31 cellular contexts compared by ENCODE assay signal in the genomic region with DNA sequence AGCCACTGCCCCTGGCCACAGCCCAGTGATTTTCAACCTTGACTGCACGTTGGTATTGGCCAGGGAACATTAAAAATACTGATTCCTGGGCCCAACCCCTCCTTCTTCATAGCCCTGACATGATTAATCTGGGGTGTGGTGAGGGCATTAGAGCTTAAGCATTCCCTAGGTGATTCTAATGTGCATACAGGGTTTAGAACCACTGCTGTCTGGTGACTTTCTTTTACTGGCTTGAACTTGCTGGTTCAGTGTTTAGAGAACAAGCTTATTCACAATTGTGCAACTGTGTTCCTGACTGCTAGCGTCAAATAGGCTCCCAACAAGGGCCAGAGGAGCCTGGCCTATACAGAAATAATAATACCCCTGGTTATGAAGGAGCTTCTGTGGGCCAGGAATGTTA.
"Had no signal": no experiment of that assay in that cellular context is flagged by ENCODE, and none has a peak within 500 bp of the region (broad histone marks: within the 10 kb centered on the region; RNA-seq: fewer than 3 reads in every experiment).

No MANE protein-coding gene starts in this region.

- DNase-seq: activated CD4-positive, alpha-beta memory T cell treated with anti-CD3 and anti-CD28 coated beads for 36 hours; activated CD4-positive, alpha-beta T cell treated with anti-CD3 and anti-CD28 coated beads for 36 hours; activated CD4-positive, alpha-beta T cell treated with anti-CD3 and anti-CD28 coated beads, Interleukin-2, amount 10 ng/mL, durations not matched to agents 24 days and 14 days; activated CD4-positive, CD25-positive, alpha-beta regulatory T cell; activated CD4-positive, CD25-positive, alpha-beta regulatory T cell treated with anti-CD3 and anti-CD28 coated beads, Interleukin-2, amount 50 U/mL, for 72 hours; activated CD8-positive, alpha-beta memory T cell treated with anti-CD3 and anti-CD28 coated beads, Interleukin-2, amount 10 ng/mL, durations not matched to agents 7 days and 5 days; activated CD8-positive, alpha-beta memory T cell treated with anti-CD3 and anti-CD28 coated beads, Interleukin-2, amount 50 U/mL, for 4 hours; activated CD8-positive, alpha-beta T cell treated with anti-CD3 and anti-CD28 coated beads, Interleukin-2, amount 10 ng/mL, durations not matched to agents 7 days and 5 days; activated gamma-delta T cell; activated naive CD4-positive, alpha-beta T cell; activated naive CD4-positive, alpha-beta T cell treated with anti-CD3 and anti-CD28 coated beads, Interleukin-2, amount 10 ng/mL, durations not matched to agents 7 days and 5 days; activated naive CD8-positive, alpha-beta T cell treated with anti-CD3 and anti-CD28 coated beads, Interleukin-2, amount 10 ng/mL, durations not matched to agents 7 days and 5 days; activated T-cell treated with anti-CD3 and anti-CD28 coated beads, Interleukin-2, amount 50 U/mL, for 24 hours; activated T-cell treated with anti-CD3 and anti-CD28 coated beads, Interleukin-2, amount 50 U/mL, for 72 hours; amniotic stem cell; anterior cingulate cortex; brain microvascular endothelial cell; caudate nucleus; cortex of kidney; dermis blood vessel endothelial cell; effector CD4-positive, alpha-beta T cell; effector memory CD8-positive, alpha-beta T cell; foreskin melanocyte; head of caudate nucleus; T-helper 1 cell; T-helper 17 cell; T1000 had no signal

- H3K36me3 ChIP-seq: brain microvascular endothelial cell, esophagus muscularis mucosa had no signal

- ATAC-seq: activated CD4-positive, alpha-beta T cell treated with anti-CD3 and anti-CD28 coated beads for 36 hours; activated CD8-positive, alpha-beta memory T cell treated with anti-CD3 and anti-CD28 coated beads, Interleukin-2, amount 10 ng/mL, durations not matched to agents 7 days and 5 days; activated CD8-positive, alpha-beta T cell treated with anti-CD3 and anti-CD28 coated beads, Interleukin-2, amount 10 ng/mL, durations not matched to agents 7 days and 5 days; activated naive CD4-positive, alpha-beta T cell treated with anti-CD3 and anti-CD28 coated beads, Interleukin-2, amount 50 U/mL, for 72 hours; activated T-cell treated with anti-CD3 and anti-CD28 coated beads, Interleukin-2, amount 50 U/mL, for 72 hours; effector memory CD8-positive, alpha-beta T cell; T-helper 17 cell had no signal

- H3K27ac ChIP-seq: brain microvascular endothelial cell, esophagus muscularis mucosa had no signal

- FAIRE-seq: astrocyte, colon had no signal

- H3K4me3 ChIP-seq: esophagus muscularis mucosa had no signal

- H3K27me3 ChIP-seq: brain microvascular endothelial cell had no signal

- H3K4me1 ChIP-seq: esophagus muscularis mucosa had no signal
